ENCODE assay signal across 10 cellular contexts in genomic region chr10:125001313-125002043, GRCh38. TPM values are rescaled to one million over a fixed set of nuclear protein-coding genes. Genes with fewer than 3 reads are reported as not detected.
DNase-seq lines count a peak whose midpoint lies in the region; ATAC-seq and TF ChIP-seq lines count a peak whose summit lies in the region.
"Had no signal": no experiment of that assay in that cellular context is flagged by ENCODE, and none has a peak within 500 bp of the region (broad histone marks: within the 10 kb centered on the region; RNA-seq: fewer than 3 reads in every experiment).

No MANE protein-coding gene starts in this region.

- H3F3A ChIP-seq in neural progenitor cell (ENCODE audit: low read depth): peaks cover 10% of the 10 kb centered on the region

- no peak overlapping the region for H3K9ac ChIP-seq in neural progenitor cell

- peaks cover 31% of the 10 kb centered on the region for H3K4me1 Mint-ChIP-seq in neural progenitor cell

- no peak for TF ChIP-seq POLR2A in gastroesophageal sphincter (IDR thresholded peaks at IDR 0.05)

- H2AFZ ChIP-seq in neural progenitor cell (replicated peaks): no peak overlapping the region

- H3K4me1 ChIP-seq in gastroesophageal sphincter: peaks cover 5 to 67% (median 38%) of the 10 kb centered on the region in 3 donors
- H3K4me1 ChIP-seq in neural progenitor cell: peaks cover 22% of the 10 kb centered on the region
- H3K4me1 ChIP-seq in upper lobe of right lung: peaks cover 24% of the 10 kb centered on the region

- peaks cover 70% of the 10 kb centered on the region for H4K20me1 ChIP-seq in neural progenitor cell (ENCODE audit: low read depth)

- H3K9me3 ChIP-seq in gastroesophageal sphincter (no peaks in the 10 kb centered on the region), neural progenitor cell (ENCODE audit: low read depth) (no peaks in the 10 kb centered on the region), upper lobe of right lung (no peaks in the 10 kb centered on the region)

- no peak overlapping the region for H3K4me3 ChIP-seq in gastroesophageal sphincter
- no peak overlapping the region for H3K4me3 ChIP-seq in neural progenitor cell
- H3K4me3 ChIP-seq in upper lobe of right lung: no peak overlapping the region

- 20 to 59% methylated on average over 1 to 5 of the region's 21 CpGs for WGBS in gastroesophageal sphincter (ENCODE audit: low coverage in 1 of 2), 2 donors

- DNase-seq in activated gamma-delta T cell treated with Interleukin-2 at 50 U/mL for 16 hours: peak; percentile 2
- no peak for DNase-seq in activated gamma-delta T cell (lab: John Stamatoyannopoulos, UW)
- DNase-seq in neural progenitor cell (ENCODE audit: low spot score): no peak
- DNase-seq in upper lobe of right lung: peak; percentile 49
- DNase-seq in NCI-H748 treated with DMSO at 0.1 percent for 48 hours (lab: John Stamatoyannopoulos, UW): no peak
- DNase-seq in NCI-H2029 (lab: John Stamatoyannopoulos, UW): no peak
- DNase-seq: activated CD4-positive, alpha-beta T cell treated with anti-CD3 and anti-CD28 coated beads, Interleukin-2, amount 50 U/mL, for 1 hour; Kasumi-1 had no signal

- peaks cover 13% of the 10 kb centered on the region for H3K36me3 Mint-ChIP-seq in neural progenitor cell

- no peak overlapping the region for H3K4me2 ChIP-seq in neural progenitor cell

- H3K27ac ChIP-seq in gastroesophageal sphincter: peak overlapping the region in 3 of 4 donors; percentile 72 to 77 (median 75)
- peak overlapping the region; percentile 66 for H3K27ac ChIP-seq in neural progenitor cell
- peak overlapping the region; percentile 58 for H3K27ac ChIP-seq in upper lobe of right lung

- no peak overlapping the region for H3K4me3 Mint-ChIP-seq in neural progenitor cell

- peaks cover 2% of the 10 kb centered on the region for H3K27me3 Mint-ChIP-seq in neural progenitor cell (ENCODE audit: insufficient read depth, low read depth)

- H3K27ac Mint-ChIP-seq in neural progenitor cell: peak overlapping the region; percentile 98

- TF ChIP-seq EP300 in gastroesophageal sphincter (IDR thresholded peaks at IDR 0.05): no peak

- H3K36me3 ChIP-seq in gastroesophageal sphincter (peaks cover 0 to 91% of the 10 kb centered on the region in 2 donors), neural progenitor cell (no peaks in the 10 kb centered on the region), upper lobe of right lung (peaks cover 48% of the 10 kb centered on the region)

- no peaks in the 10 kb centered on the region for H3K27me3 ChIP-seq in gastroesophageal sphincter
- no peaks in the 10 kb centered on the region for H3K27me3 ChIP-seq in neural progenitor cell
- H3K27me3 ChIP-seq in upper lobe of right lung: no peaks in the 10 kb centered on the region

- intact Hi-C loops in upper lobe of right lung (cut with DNase I): no loop called here

- no peaks in the 10 kb centered on the region for H3K9me3 Mint-ChIP-seq in neural progenitor cell

- ATAC-seq in gastroesophageal sphincter (no peak), upper lobe of right lung (no peak), HG02852 (IDR thresholded peaks at IDR 0.05; ENCODE audit: unreplicated experiment) (no peak)

- TF ChIP-seq CTCF in gastroesophageal sphincter (IDR thresholded peaks at IDR 0.05) (no peak), neural progenitor cell (IDR thresholded peaks at IDR 0.05) (no peak), upper lobe of right lung (IDR thresholded peaks at IDR 0.05) (no peak)

- H3K79me2 ChIP-seq in neural progenitor cell (ENCODE audit: low read depth): peaks cover 39% of the 10 kb centered on the region

RNA-seq across cellular contexts. Expression of gene ZRANB1, which starts 59.6 kb away (rescaled TPM):
- total RNA-seq in gastroesophageal sphincter (10 to 100 TPM; 35.5 to 48.7 (median 44.3) TPM), neural progenitor cell (ENCODE audit: low replicate concordance) (16.8 and 21.8 TPM in 2 replicates), upper lobe of right lung (20.5 TPM)

Comparison
In these comparisons a context has a peak if more than half of its experiments do, and no peak if none do; other contexts are left out.
1. DNase-seq: peak in activated gamma-delta T cell treated with Interleukin-2 at 50 U/mL for 16 hours (single experiment) and upper lobe of right lung (single experiment); none in activated gamma-delta T cell (single experiment), neural progenitor cell (single experiment), NCI-H748 treated with DMSO at 0.1 percent for 48 hours (single experiment) and NCI-H2029 (single experiment).
2. Peak in every context shown above with its lines, with median percentiles within 50 percentile points of each other: H3K27ac ChIP-seq.